Comparison of ENCODE assay signal across 1 cellular context in genomic region chr3:33451994-33452393, GRCh38.
TF ChIP-seq lines count a peak whose summit lies in the region.

No MANE protein-coding gene starts in this region.

TF ChIP-seq in K562, 482 proteins besides CTCF, POLR2A, EP300 and RAD21 (continued from another document):
- 0 out of 4 replicates have a peak, but pooled peaks of 1 of the 2 experiments have one; percentile 51 for TF ChIP-seq CSDE1 (IDR thresholded peaks at IDR 0.05)
- 0 out of 2 replicates have a peak, but pooled peaks have one; percentile 16 for TF ChIP-seq EHMT2 (IDR thresholded peaks at IDR 0.05)
- peak; percentile 79 for TF ChIP-seq MCM3 (IDR thresholded peaks at IDR 0.05)
- 0 out of 4 replicates have a peak, but pooled peaks have one; percentile 39 to 57 for TF ChIP-seq MCM7 (IDR thresholded peaks at IDR 0.05)
- peak; percentile 39; the same call in 1 of the 2 replicates for TF ChIP-seq PHB2 (IDR thresholded peaks at IDR 0.05; ENCODE audit: low read depth)
